Comparison of ENCODE assay signal across 1 cellular context in the genomic region with DNA sequence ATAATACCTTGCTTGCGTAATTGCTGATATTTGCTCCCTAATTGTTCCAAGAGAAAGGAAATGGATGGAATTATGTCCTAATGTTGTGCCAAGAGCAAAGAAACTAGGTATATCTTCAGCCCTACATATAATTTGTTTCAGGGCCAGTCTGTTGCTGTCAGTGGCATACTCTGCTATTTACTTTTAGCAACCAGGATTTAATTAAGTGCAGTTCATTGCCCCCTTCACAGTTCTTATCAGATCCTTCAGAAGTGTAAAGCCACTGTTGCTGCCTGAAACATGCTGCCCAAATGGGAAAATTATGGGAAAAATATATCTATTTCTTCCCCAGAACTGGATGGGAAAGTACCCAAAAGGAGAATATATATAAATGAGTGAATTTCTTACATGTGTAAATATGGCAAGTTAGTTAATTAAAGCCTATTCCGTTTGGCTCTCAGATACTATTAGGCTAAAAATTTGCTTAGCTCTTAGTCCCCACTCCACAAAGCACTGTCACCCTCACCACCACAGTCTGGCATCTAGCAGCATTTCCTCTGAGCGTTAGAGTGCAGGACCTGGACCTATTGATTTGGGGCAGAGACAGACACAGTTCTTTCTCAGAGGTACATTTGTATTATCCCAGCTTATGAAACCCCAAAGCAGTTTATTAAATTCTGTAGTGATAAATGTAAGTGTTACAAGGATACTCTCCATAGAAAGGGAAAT.
TF ChIP-seq lines count a peak whose summit lies in the region.

No MANE protein-coding gene starts in this region.

TF ChIP-seq in GM23338, 12 proteins besides CTCF, POLR2A, EP300 and RAD21 (continued from another document):
- TF ChIP-seq, protein P1, sequence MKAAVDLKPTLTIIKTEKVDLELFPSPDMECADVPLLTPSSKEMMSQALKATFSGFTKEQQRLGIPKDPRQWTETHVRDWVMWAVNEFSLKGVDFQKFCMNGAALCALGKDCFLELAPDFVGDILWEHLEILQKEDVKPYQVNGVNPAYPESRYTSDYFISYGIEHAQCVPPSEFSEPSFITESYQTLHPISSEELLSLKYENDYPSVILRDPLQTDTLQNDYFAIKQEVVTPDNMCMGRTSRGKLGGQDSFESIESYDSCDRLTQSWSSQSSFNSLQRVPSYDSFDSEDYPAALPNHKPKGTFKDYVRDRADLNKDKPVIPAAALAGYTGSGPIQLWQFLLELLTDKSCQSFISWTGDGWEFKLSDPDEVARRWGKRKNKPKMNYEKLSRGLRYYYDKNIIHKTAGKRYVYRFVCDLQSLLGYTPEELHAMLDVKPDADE (IDR thresholded peaks at IDR 0.05): no peak
- TF ChIP-seq NANOG (IDR thresholded peaks at IDR 0.05; ENCODE audit: borderline replicate concordance) (no peak), ZNF331 (CRISPR knock-in tag; IDR thresholded peaks at IDR 0.05; ENCODE audit: low read depth) (no peak), STAT1 (IDR thresholded peaks at IDR 0.05; ENCODE audit: unreplicated experiment) (no peak), ZNF114 (CRISPR knock-in tag; IDR thresholded peaks at IDR 0.05) (no peak), CREB1 (CRISPR knock-in tag; IDR thresholded peaks at IDR 0.05; ENCODE audit: low read depth) (no peak), EZH2 (IDR thresholded peaks at IDR 0.05; ENCODE audit: low read depth, unreplicated experiment) (no peak), JUNB (IDR thresholded peaks at IDR 0.05; ENCODE audit: unreplicated experiment) (no peak)
- TF ChIP-seq, protein P2, sequence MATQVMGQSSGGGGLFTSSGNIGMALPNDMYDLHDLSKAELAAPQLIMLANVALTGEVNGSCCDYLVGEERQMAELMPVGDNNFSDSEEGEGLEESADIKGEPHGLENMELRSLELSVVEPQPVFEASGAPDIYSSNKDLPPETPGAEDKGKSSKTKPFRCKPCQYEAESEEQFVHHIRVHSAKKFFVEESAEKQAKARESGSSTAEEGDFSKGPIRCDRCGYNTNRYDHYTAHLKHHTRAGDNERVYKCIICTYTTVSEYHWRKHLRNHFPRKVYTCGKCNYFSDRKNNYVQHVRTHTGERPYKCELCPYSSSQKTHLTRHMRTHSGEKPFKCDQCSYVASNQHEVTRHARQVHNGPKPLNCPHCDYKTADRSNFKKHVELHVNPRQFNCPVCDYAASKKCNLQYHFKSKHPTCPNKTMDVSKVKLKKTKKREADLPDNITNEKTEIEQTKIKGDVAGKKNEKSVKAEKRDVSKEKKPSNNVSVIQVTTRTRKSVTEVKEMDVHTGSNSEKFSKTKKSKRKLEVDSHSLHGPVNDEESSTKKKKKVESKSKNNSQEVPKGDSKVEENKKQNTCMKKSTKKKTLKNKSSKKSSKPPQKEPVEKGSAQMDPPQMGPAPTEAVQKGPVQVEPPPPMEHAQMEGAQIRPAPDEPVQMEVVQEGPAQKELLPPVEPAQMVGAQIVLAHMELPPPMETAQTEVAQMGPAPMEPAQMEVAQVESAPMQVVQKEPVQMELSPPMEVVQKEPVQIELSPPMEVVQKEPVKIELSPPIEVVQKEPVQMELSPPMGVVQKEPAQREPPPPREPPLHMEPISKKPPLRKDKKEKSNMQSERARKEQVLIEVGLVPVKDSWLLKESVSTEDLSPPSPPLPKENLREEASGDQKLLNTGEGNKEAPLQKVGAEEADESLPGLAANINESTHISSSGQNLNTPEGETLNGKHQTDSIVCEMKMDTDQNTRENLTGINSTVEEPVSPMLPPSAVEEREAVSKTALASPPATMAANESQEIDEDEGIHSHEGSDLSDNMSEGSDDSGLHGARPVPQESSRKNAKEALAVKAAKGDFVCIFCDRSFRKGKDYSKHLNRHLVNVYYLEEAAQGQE (IDR thresholded peaks at IDR 0.05; ENCODE audit: unreplicated experiment): no peak
